ENCODE assay signal across 1 cellular context in genomic region chr1:31814041-31814511, GRCh38.
TF ChIP-seq lines count a peak whose summit lies in the region.

No MANE protein-coding gene starts in this region.

TF ChIP-seq in H1, 55 proteins besides CTCF, POLR2A, EP300 and RAD21:
- no peak for TF ChIP-seq ASH2L (IDR thresholded peaks at IDR 0.05; ENCODE audit: low read length)
- TF ChIP-seq FOSL1 (IDR thresholded peaks at IDR 0.05; ENCODE audit: insufficient read depth, low read depth, low read length), result no peak
- TF ChIP-seq SAP30 (IDR thresholded peaks at IDR 0.05; ENCODE audit: insufficient read depth, insufficient replicate concordance, low read length), result no peak
